ENCODE assay signal across 11 cellular contexts in genomic region chr9:109399258-109399767, GRCh38.
DNase-seq lines count a peak whose midpoint lies in the region; ATAC-seq and TF ChIP-seq lines count a peak whose summit lies in the region.
"Had no signal": no experiment of that assay in that cellular context is flagged by ENCODE, and none has a peak within 500 bp of the region (broad histone marks: within the 10 kb centered on the region; RNA-seq: fewer than 3 reads in every experiment).

No MANE protein-coding gene starts in this region.

- no peak for TF ChIP-seq CTCF in chondrocyte (IDR thresholded peaks at IDR 0.05)
- TF ChIP-seq CTCF in mesothelial cell of epicardium (IDR thresholded peaks at IDR 0.05; ENCODE audit: unreplicated experiment): no peak

- peak; percentile 70 for ATAC-seq in activated naive CD8-positive, alpha-beta T cell treated with anti-CD3 and anti-CD28 coated beads, Interleukin-2, amount 50 U/mL, for 24 hours
- ATAC-seq in GM21786 (IDR thresholded peaks at IDR 0.05; ENCODE audit: unreplicated experiment) (peak; percentile 84), HG03354 (IDR thresholded peaks at IDR 0.05; ENCODE audit: poor library complexity, severe bottlenecking, unreplicated experiment) (peak; percentile 84)
- ATAC-seq: K562 had no signal

- H3K4me3 Mint-ChIP-seq in activated naive CD8-positive, alpha-beta T cell treated with anti-CD3 and anti-CD28 coated beads, Interleukin-2, amount 50 U/mL, for 24 hours: no peak overlapping the region
- H3K4me3 Mint-ChIP-seq in activated naive CD8-positive, alpha-beta T cell treated with anti-CD3 and anti-CD28 coated beads for 36 hours: no peak overlapping the region
- H3K4me3 Mint-ChIP-seq in chondrocyte (ENCODE audit: unreplicated experiment) (no peak overlapping the region), mesothelial cell of epicardium (no peak overlapping the region)

- H3K36me3 Mint-ChIP-seq in activated naive CD8-positive, alpha-beta T cell treated with anti-CD3 and anti-CD28 coated beads, Interleukin-2, amount 50 U/mL, for 24 hours (ENCODE audit: low read depth): no peaks in the 10 kb centered on the region
- H3K36me3 Mint-ChIP-seq in activated naive CD8-positive, alpha-beta T cell treated with anti-CD3 and anti-CD28 coated beads for 36 hours: no peaks in the 10 kb centered on the region
- H3K36me3 Mint-ChIP-seq in chondrocyte (ENCODE audit: low read depth) (peaks cover 9% of the 10 kb centered on the region), mesothelial cell of epicardium (peaks cover 7% of the 10 kb centered on the region)

- no peak for DNase-seq in activated naive CD8-positive, alpha-beta T cell treated with anti-CD3 and anti-CD28 coated beads, Interleukin-2, amount 50 U/mL, for 24 hours
- no peak for DNase-seq in activated naive CD8-positive, alpha-beta T cell treated with anti-CD3 and anti-CD28 coated beads for 36 hours
- DNase-seq in T-helper 9 cell (no peak), chondrocyte (ENCODE audit: low spot score) (no peak), NCI-H1436 (lab: John Stamatoyannopoulos, UW) (no peak), mesothelial cell of epicardium (ENCODE audit: low spot score in 2 of 2, unreplicated experiment in 2 of 2) (no peak)
- DNase-seq: activated effector memory CD4-positive, alpha-beta T cell treated with anti-CD3 and anti-CD28 coated beads, Interleukin-2, amount 50 U/mL, for 16 hours; NCI-H774 had no signal

- H3K27ac Mint-ChIP-seq in activated naive CD8-positive, alpha-beta T cell treated with anti-CD3 and anti-CD28 coated beads, Interleukin-2, amount 50 U/mL, for 24 hours: no peak overlapping the region
- H3K27ac Mint-ChIP-seq in activated naive CD8-positive, alpha-beta T cell treated with anti-CD3 and anti-CD28 coated beads for 36 hours: no peak overlapping the region
- H3K27ac Mint-ChIP-seq in chondrocyte (ENCODE audit: unreplicated experiment) (no peak overlapping the region), mesothelial cell of epicardium (no peak overlapping the region)

- no peaks in the 10 kb centered on the region for H3K9me3 Mint-ChIP-seq in activated naive CD8-positive, alpha-beta T cell treated with anti-CD3 and anti-CD28 coated beads, Interleukin-2, amount 50 U/mL, for 24 hours
- no peaks in the 10 kb centered on the region for H3K9me3 Mint-ChIP-seq in activated naive CD8-positive, alpha-beta T cell treated with anti-CD3 and anti-CD28 coated beads for 36 hours
- no peaks in the 10 kb centered on the region for H3K9me3 Mint-ChIP-seq in chondrocyte (ENCODE audit: low read depth)
- no peaks in the 10 kb centered on the region for H3K9me3 Mint-ChIP-seq in mesothelial cell of epicardium

- H3K4me1 Mint-ChIP-seq in activated naive CD8-positive, alpha-beta T cell treated with anti-CD3 and anti-CD28 coated beads, Interleukin-2, amount 50 U/mL, for 24 hours: peaks cover 13% of the 10 kb centered on the region
- H3K4me1 Mint-ChIP-seq in activated naive CD8-positive, alpha-beta T cell treated with anti-CD3 and anti-CD28 coated beads for 36 hours: peaks cover 10% of the 10 kb centered on the region
- H3K4me1 Mint-ChIP-seq in chondrocyte (ENCODE audit: low read depth) (peaks cover 13% of the 10 kb centered on the region), mesothelial cell of epicardium (no peaks in the 10 kb centered on the region)

- peaks cover 17% of the 10 kb centered on the region for H3K27me3 Mint-ChIP-seq in activated naive CD8-positive, alpha-beta T cell treated with anti-CD3 and anti-CD28 coated beads, Interleukin-2, amount 50 U/mL, for 24 hours
- H3K27me3 Mint-ChIP-seq in activated naive CD8-positive, alpha-beta T cell treated with anti-CD3 and anti-CD28 coated beads for 36 hours: peaks cover 46% of the 10 kb centered on the region
- H3K27me3 Mint-ChIP-seq in chondrocyte (ENCODE audit: low read depth) (no peaks in the 10 kb centered on the region), mesothelial cell of epicardium (ENCODE audit: low read depth) (no peaks in the 10 kb centered on the region)
